In genomic region chr3:12356996-12357395, GRCh38 we compare ENCODE assay signal across 24 cellular contexts.
A peak's percentile ranks its signal among the peaks of the same experiment; 100 is the strongest.
DNase-seq lines count a peak whose midpoint lies in the region; ATAC-seq, FAIRE-seq and TF ChIP-seq lines count a peak whose summit lies in the region.
"Had no signal": no experiment of that assay in that cellular context is flagged by ENCODE, and none has a peak within 500 bp of the region (broad histone marks: within the 10 kb centered on the region; RNA-seq: fewer than 3 reads in every experiment).

No MANE protein-coding gene starts in this region.

- H3K9me3 Mint-ChIP-seq in Calu3 (ENCODE audit: low read depth, unreplicated experiment) = no peaks in the 10 kb centered on the region
- H3K9me3 Mint-ChIP-seq: central memory CD8-positive, alpha-beta T cell had no signal

- H3K9me3 ChIP-seq in Panc1 (ENCODE audit: control insufficient read depth, insufficient read depth, low read depth, low read length) (no peaks in the 10 kb centered on the region; the same call in 1 of the 2 replicates), lower lobe of right lung (no peaks in the 10 kb centered on the region)
- H3K9me3 ChIP-seq: neutrophil had no signal

- ATAC-seq in Panc1 (peak; percentile 53; the same call in 1 of the 2 replicates), lower lobe of right lung (peak; percentile 52 to 87), HG02852 (IDR thresholded peaks at IDR 0.05; ENCODE audit: unreplicated experiment) (no peak)
- ATAC-seq: K562 had no signal

- peaks cover 9% of the 10 kb centered on the region for H3K36me3 Mint-ChIP-seq in Calu3 (ENCODE audit: insufficient read depth, unreplicated experiment)

- peak overlapping the region; percentile 27 for H3K27ac Mint-ChIP-seq in Calu3 (ENCODE audit: unreplicated experiment)
- H3K27ac Mint-ChIP-seq: progenitor cell of endocrine pancreas had no signal

- intact Hi-C loops in Calu3 (cut with micrococcal nuclease; ENCODE audit: unreplicated experiment) (no loop called here), Panc1 (cut with micrococcal nuclease; ENCODE audit: unreplicated experiment) (no loop called here), lower lobe of right lung (cut with DNase I) (no loop called here)

- CTCF ChIA-PET in Calu3 (lab: Charles Lee) (no interaction called here), Panc1 (lab: Charles Lee) (no interaction called here)

- no peak for TF ChIP-seq CTCF in Calu3 (IDR thresholded peaks at IDR 0.05; ENCODE audit: unreplicated experiment)
- TF ChIP-seq CTCF in Panc1 (IDR thresholded peaks at IDR 0.05) = no peak
- TF ChIP-seq CTCF in lower lobe of right lung (IDR thresholded peaks at IDR 0.05) = no peak

- peak overlapping the region; percentile 73 for H3K27ac ChIP-seq in Panc1 (ENCODE audit: low read length)
- no peak overlapping the region for H3K27ac ChIP-seq in lower lobe of right lung
- H3K27ac ChIP-seq: dorsolateral prefrontal cortex, neutrophil had no signal

- H3K4me3 Mint-ChIP-seq in Calu3 (ENCODE audit: low read depth, unreplicated experiment) = no peak overlapping the region
- H3K4me3 Mint-ChIP-seq: central memory CD8-positive, alpha-beta T cell had no signal

- no peaks in the 10 kb centered on the region for H3K27me3 ChIP-seq in Panc1 (ENCODE audit: control insufficient read depth, insufficient read depth, low read length)
- no peaks in the 10 kb centered on the region for H3K27me3 ChIP-seq in lower lobe of right lung (ENCODE audit: low read depth)

- peaks cover 19% of the 10 kb centered on the region for H3K4me1 Mint-ChIP-seq in Calu3 (ENCODE audit: low read depth, unreplicated experiment)
- H3K4me1 Mint-ChIP-seq: central memory CD8-positive, alpha-beta T cell had no signal

- no peak for FAIRE-seq in RCC 7860 (lab: Jason Lieb, UNC)
- FAIRE-seq: endothelial cell of umbilical vein, K562, keratinocyte had no signal

- H3K27me3 Mint-ChIP-seq in Calu3 (ENCODE audit: unreplicated experiment) = no peaks in the 10 kb centered on the region
- H3K27me3 Mint-ChIP-seq: progenitor cell of endocrine pancreas had no signal

- BruUV-seq in Calu3 (replicated peaks; lab: Mats Ljungman, UMichigan) (no TSS peak), Panc1 (replicated peaks; lab: Mats Ljungman, UMichigan) (no TSS peak)

- POLR2A ChIA-PET in Panc1 (lab: Charles Lee) = no interaction called here

- DNase-seq in Calu3 (no peak), M059J (ENCODE audit: low read depth) (peak; percentile 26), Panc1 (ENCODE audit: low read depth, low spot score) (no peak), lower lobe of right lung (peak; percentile 56), dedifferentiated amniotic fluid mesenchymal stem cell (ENCODE audit: extremely low spot score) (no peak), RCC 7860 (ENCODE audit: low spot score) (no peak)
- DNase-seq: ACHN; activated CD8-positive, alpha-beta memory T cell treated with anti-CD3 and anti-CD28 coated beads for 24 hours; activated gamma-delta T cell; activated T-cell treated with anti-CD3 and anti-CD28 coated beads, Interleukin-2, amount 50 U/mL, for 1 hour; COR-L47; dorsolateral prefrontal cortex; NCI-H1048; NCI-H226; OCI-M1; SHP77 treated with DMSO at 0.1 percent for 48 hours; T-helper 1 cell had no signal

- H3K4me3 ChIP-seq in Panc1 (ENCODE audit: low read depth in 2 of 2, low read length in 2 of 2) (no peak overlapping the region), lower lobe of right lung (no peak overlapping the region)
- H3K4me3 ChIP-seq: dorsolateral prefrontal cortex, K562 had no signal

- no peaks in the 10 kb centered on the region for H3K36me3 ChIP-seq in Panc1 (ENCODE audit: control insufficient read depth, insufficient read depth, low read length)
- H3K36me3 ChIP-seq in lower lobe of right lung = no peaks in the 10 kb centered on the region
- H3K36me3 ChIP-seq: neutrophil had no signal

- H3K4me1 ChIP-seq in Panc1 (ENCODE audit: control insufficient read depth, insufficient read depth, low read length) (peaks cover 30% of the 10 kb centered on the region), lower lobe of right lung (peaks cover 4% of the 10 kb centered on the region)

- in situ Hi-C loops in Panc1 (cut with HindIII; ENCODE audit: low pct_unique_long_range_greater_than_20kb, low sequenced_read_pairs) = no loop called here

Comparison
In these comparisons a context has a peak if more than half of its experiments do, and no peak if none do; other contexts are left out.
1. DNase-seq: peak in M059J (single experiment) and lower lobe of right lung (single experiment); none in Calu3 (single experiment), Panc1 (single experiment), dedifferentiated amniotic fluid mesenchymal stem cell (single experiment) and RCC 7860 (single experiment).